In the genomic region with DNA sequence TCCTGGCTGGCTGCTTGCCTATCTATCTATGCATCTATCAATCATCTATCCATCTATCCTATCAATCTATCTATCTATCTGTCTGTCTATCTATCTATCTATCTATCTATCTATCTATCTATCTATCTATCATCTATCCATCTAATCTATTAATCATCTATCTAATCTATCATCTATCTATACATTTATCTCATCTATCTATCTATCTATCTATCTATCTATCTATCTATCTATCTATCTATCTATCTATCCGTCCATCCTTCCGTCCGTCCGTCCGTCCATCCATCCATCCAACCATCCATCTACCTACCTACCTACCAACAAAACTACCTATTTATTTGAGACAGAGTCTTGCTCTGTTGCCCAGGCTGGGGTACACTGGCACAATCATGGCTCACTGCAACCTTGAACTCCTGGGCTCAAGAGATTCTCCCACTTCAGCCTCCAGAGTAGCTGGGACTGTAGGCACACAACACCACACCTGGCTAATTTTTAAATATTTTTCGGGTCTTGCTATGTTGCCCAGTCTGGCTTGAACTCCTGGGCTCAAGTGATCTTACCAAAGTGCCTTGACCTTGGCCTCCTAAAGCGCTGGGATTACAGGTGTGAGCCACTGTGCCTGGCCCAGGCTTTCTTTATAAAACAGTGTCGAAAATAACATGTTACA, we compare ENCODE assay signal across 39 cellular contexts.
"Had no signal": no experiment of that assay in that cellular context is flagged by ENCODE, and none has a peak within 500 bp of the region (broad histone marks: within the 10 kb centered on the region; RNA-seq: fewer than 3 reads in every experiment).

No MANE protein-coding gene starts in this region.

- H3K27me3 Mint-ChIP-seq: activated naive CD4-positive, alpha-beta T cell treated with anti-CD3 and anti-CD28 coated beads, Interleukin-2, amount 10 ng/mL, durations not matched to agents 7 days and 5 days; activated naive CD4-positive, alpha-beta T cell treated with anti-CD3 and anti-CD28 coated beads, Interleukin-2, amount 50 U/mL, for 24 hours; activated naive CD8-positive, alpha-beta T cell treated with anti-CD3 and anti-CD28 coated beads for 36 hours; activated naive CD8-positive, alpha-beta T cell treated with anti-CD3 and anti-CD28 coated beads, Interleukin-2, amount 10 ng/mL, durations not matched to agents 7 days and 5 days; activated naive CD8-positive, alpha-beta T cell treated with anti-CD3 and anti-CD28 coated beads, Interleukin-2, amount 50 U/mL, for 24 hours; activated T-cell treated with anti-CD3 and anti-CD28 coated beads, Interleukin-2, amount 50 U/mL, for 24 hours; activated T-helper 17 cell treated with anti-CD3 and anti-CD28 coated beads, Interleukin-2, amount 50 U/mL, for 72 hours; brain had no signal

- H3K36me3 Mint-ChIP-seq: activated naive CD4-positive, alpha-beta T cell treated with anti-CD3 and anti-CD28 coated beads, Interleukin-2, amount 10 ng/mL, durations not matched to agents 7 days and 5 days; activated naive CD8-positive, alpha-beta T cell treated with anti-CD3 and anti-CD28 coated beads, Interleukin-2, amount 10 ng/mL, durations not matched to agents 7 days and 5 days had no signal

- DNase-seq: activated effector memory CD4-positive, alpha-beta T cell treated with anti-CD3 and anti-CD28 coated beads, Interleukin-2, amount 50 U/mL, for 16 hours; activated effector memory CD4-positive, alpha-beta T cell treated with Interleukin-2 at 50 U/mL for 16 hours; activated gamma-delta T cell; activated gamma-delta T cell treated with Interleukin-2 at 50 U/mL for 16 hours; activated naive CD4-positive, alpha-beta T cell; activated naive CD4-positive, alpha-beta T cell treated with anti-CD3 and anti-CD28 coated beads for 36 hours; activated naive CD4-positive, alpha-beta T cell treated with anti-CD3 and anti-CD28 coated beads, Interleukin-2, amount 10 ng/mL, durations not matched to agents 7 days and 5 days; activated naive CD4-positive, alpha-beta T cell treated with anti-CD3 and anti-CD28 coated beads, Interleukin-2, amount 50 U/mL, for 16 hours; activated naive CD4-positive, alpha-beta T cell treated with Interleukin-2 at 50 U/mL for 16 hours; activated naive CD8-positive, alpha-beta T cell treated with anti-CD3 and anti-CD28 coated beads for 36 hours; activated naive CD8-positive, alpha-beta T cell treated with anti-CD3 and anti-CD28 coated beads, Interleukin-2, amount 10 ng/mL, durations not matched to agents 7 days and 5 days; activated naive CD8-positive, alpha-beta T cell treated with anti-CD3 and anti-CD28 coated beads, Interleukin-2, amount 50 U/mL, for 24 hours; activated T-cell treated with anti-CD3 and anti-CD28 coated beads, Interleukin-2, amount 50 U/mL, for 24 hours; activated T-cell treated with anti-CD3 and anti-CD28 coated beads, Interleukin-2, amount 50 U/mL, for 4 hours; activated T-cell treated with anti-CD3 and anti-CD28 coated beads, Interleukin-2, amount 50 U/mL, for 48 hours; activated T-cell treated with anti-CD3 and anti-CD28 coated beads, Interleukin-2, amount 50 U/mL, for 72 hours; adrenal gland; amniotic stem cell; amygdala; anterior cingulate cortex; aorta; body of pancreas; brain microvascular endothelial cell; caudate nucleus; central memory CD4-positive, alpha-beta T cell; cerebellar nuclear complex had no signal

- H3K27ac ChIP-seq: adrenal gland, ascending aorta, body of pancreas, brain microvascular endothelial cell, breast epithelium, cardiac muscle cell had no signal

- H3K4me3 ChIP-seq: adrenal gland, ascending aorta, body of pancreas, breast epithelium, cardiac muscle cell had no signal

- ATAC-seq: activated naive CD4-positive, alpha-beta T cell treated with anti-CD3 and anti-CD28 coated beads, Interleukin-2, amount 50 U/mL, for 72 hours; activated naive CD8-positive, alpha-beta T cell treated with anti-CD3 and anti-CD28 coated beads, Interleukin-2, amount 50 U/mL, for 24 hours; activated T-cell treated with anti-CD3 and anti-CD28 coated beads, Interleukin-2, amount 50 U/mL, for 4 hours; activated T-cell treated with anti-CD3 and anti-CD28 coated beads, Interleukin-2, amount 50 U/mL, for 72 hours; activated T-helper 17 cell treated with anti-CD3 and anti-CD28 coated beads, Interleukin-2, amount 50 U/mL, for 72 hours; body of pancreas had no signal

- H3K4me3 Mint-ChIP-seq: activated naive CD4-positive, alpha-beta T cell treated with anti-CD3 and anti-CD28 coated beads for 36 hours; activated naive CD4-positive, alpha-beta T cell treated with anti-CD3 and anti-CD28 coated beads, Interleukin-2, amount 10 ng/mL, durations not matched to agents 7 days and 5 days; activated naive CD4-positive, alpha-beta T cell treated with anti-CD3 and anti-CD28 coated beads, Interleukin-2, amount 50 U/mL, for 24 hours; activated naive CD8-positive, alpha-beta T cell; activated naive CD8-positive, alpha-beta T cell treated with anti-CD3 and anti-CD28 coated beads for 36 hours; activated naive CD8-positive, alpha-beta T cell treated with anti-CD3 and anti-CD28 coated beads, Interleukin-2, amount 10 ng/mL, durations not matched to agents 7 days and 5 days; activated naive CD8-positive, alpha-beta T cell treated with anti-CD3 and anti-CD28 coated beads, Interleukin-2, amount 50 U/mL, for 24 hours; activated T-cell treated with anti-CD3 and anti-CD28 coated beads, Interleukin-2, amount 50 U/mL, for 24 hours; activated T-cell treated with anti-CD3 and anti-CD28 coated beads, Interleukin-2, amount 50 U/mL, for 4 hours; activated T-cell treated with anti-CD3 and anti-CD28 coated beads, Interleukin-2, amount 50 U/mL, for 72 hours; activated T-helper 1 cell treated with anti-CD3 and anti-CD28 coated beads, Interleukin-12 subunit alpha, Interleukin-12 subunit beta, Interleukin-2, Interleukin-4 antibody, amounts not matched to agents 30 ng/mL and 10 ng/mL and 1 ng/mL, durations not matched to agents 14 hours and 24 hours and 36 hours; activated T-helper 17 cell treated with anti-CD3 and anti-CD28 coated beads, Interleukin-2, amount 50 U/mL, for 72 hours; brain; central memory CD8-positive, alpha-beta T cell had no signal

- H3K4me1 ChIP-seq: adrenal gland, ascending aorta, breast epithelium had no signal

- H3K4me1 Mint-ChIP-seq: activated naive CD4-positive, alpha-beta T cell treated with anti-CD3 and anti-CD28 coated beads, Interleukin-2, amount 10 ng/mL, durations not matched to agents 7 days and 5 days; activated naive CD4-positive, alpha-beta T cell treated with anti-CD3 and anti-CD28 coated beads, Interleukin-2, amount 50 U/mL, for 24 hours; activated naive CD8-positive, alpha-beta T cell treated with anti-CD3 and anti-CD28 coated beads for 36 hours; activated naive CD8-positive, alpha-beta T cell treated with anti-CD3 and anti-CD28 coated beads, Interleukin-2, amount 10 ng/mL, durations not matched to agents 7 days and 5 days; activated naive CD8-positive, alpha-beta T cell treated with anti-CD3 and anti-CD28 coated beads, Interleukin-2, amount 50 U/mL, for 24 hours; activated T-helper 17 cell treated with anti-CD3 and anti-CD28 coated beads, Interleukin-2, amount 50 U/mL, for 72 hours; brain; central memory CD8-positive, alpha-beta T cell had no signal

- FAIRE-seq: astrocyte, bronchial epithelial cell had no signal

- H3K9me3 Mint-ChIP-seq: activated naive CD4-positive, alpha-beta T cell treated with anti-CD3 and anti-CD28 coated beads for 36 hours; activated naive CD4-positive, alpha-beta T cell treated with anti-CD3 and anti-CD28 coated beads, Interleukin-2, amount 10 ng/mL, durations not matched to agents 7 days and 5 days; activated naive CD4-positive, alpha-beta T cell treated with anti-CD3 and anti-CD28 coated beads, Interleukin-2, amount 50 U/mL, for 24 hours; activated naive CD8-positive, alpha-beta T cell treated with anti-CD3 and anti-CD28 coated beads for 36 hours; activated naive CD8-positive, alpha-beta T cell treated with anti-CD3 and anti-CD28 coated beads, Interleukin-2, amount 50 U/mL, for 24 hours; activated T-cell treated with anti-CD3 and anti-CD28 coated beads, Interleukin-2, amount 50 U/mL, for 24 hours; activated T-cell treated with anti-CD3 and anti-CD28 coated beads, Interleukin-2, amount 50 U/mL, for 4 hours; activated T-cell treated with anti-CD3 and anti-CD28 coated beads, Interleukin-2, amount 50 U/mL, for 72 hours; activated T-helper 1 cell treated with anti-CD3 and anti-CD28 coated beads, Interleukin-12 subunit alpha, Interleukin-12 subunit beta, Interleukin-2, Interleukin-4 antibody, amounts not matched to agents 30 ng/mL and 10 ng/mL and 1 ng/mL, durations not matched to agents 14 hours and 24 hours and 36 hours; activated T-helper 17 cell treated with anti-CD3 and anti-CD28 coated beads, Interleukin-2, amount 50 U/mL, for 72 hours; activated T-helper 2 cell treated with anti-CD3 and anti-CD28 coated beads, Interferon-gamma antibody, Interleukin-2, Interleukin-4, amounts not matched to agents 10 μg/mL and 5 μg/mL and 100 μg/mL, durations not matched to agents 14 hours and 24 hours and 36 hours; central memory CD8-positive, alpha-beta T cell had no signal

- H3K36me3 ChIP-seq: adrenal gland, brain microvascular endothelial cell, breast epithelium, cardiac muscle cell had no signal

- H3K27ac Mint-ChIP-seq: activated naive CD4-positive, alpha-beta T cell treated with anti-CD3 and anti-CD28 coated beads for 36 hours; activated naive CD4-positive, alpha-beta T cell treated with anti-CD3 and anti-CD28 coated beads, Interleukin-2, amount 10 ng/mL, durations not matched to agents 7 days and 5 days; activated naive CD4-positive, alpha-beta T cell treated with anti-CD3 and anti-CD28 coated beads, Interleukin-2, amount 50 U/mL, for 24 hours; activated naive CD4-positive, alpha-beta T cell treated with anti-CD3 and anti-CD28 coated beads, Interleukin-2, amount 50 U/mL, for 72 hours; activated naive CD8-positive, alpha-beta T cell; activated naive CD8-positive, alpha-beta T cell treated with anti-CD3 and anti-CD28 coated beads for 36 hours; activated naive CD8-positive, alpha-beta T cell treated with anti-CD3 and anti-CD28 coated beads, Interleukin-2, amount 10 ng/mL, durations not matched to agents 7 days and 5 days; activated naive CD8-positive, alpha-beta T cell treated with anti-CD3 and anti-CD28 coated beads, Interleukin-2, amount 50 U/mL, for 24 hours; activated T-cell treated with anti-CD3 and anti-CD28 coated beads, Interleukin-2, amount 50 U/mL, for 24 hours; activated T-cell treated with anti-CD3 and anti-CD28 coated beads, Interleukin-2, amount 50 U/mL, for 72 hours; activated T-helper 1 cell treated with anti-CD3 and anti-CD28 coated beads, Interleukin-12 subunit alpha, Interleukin-12 subunit beta, Interleukin-2, Interleukin-4 antibody, amounts not matched to agents 30 ng/mL and 10 ng/mL and 1 ng/mL, durations not matched to agents 14 hours and 24 hours and 36 hours; activated T-helper 17 cell treated with anti-CD3 and anti-CD28 coated beads, Interleukin-2, amount 50 U/mL, for 72 hours; activated T-helper 2 cell treated with anti-CD3 and anti-CD28 coated beads, Interferon-gamma antibody, Interleukin-2, Interleukin-4, amounts not matched to agents 10 μg/mL and 5 μg/mL and 100 μg/mL, durations not matched to agents 14 hours and 24 hours and 36 hours; brain had no signal

- H3K9me3 ChIP-seq: adrenal gland, ascending aorta, body of pancreas, breast epithelium had no signal

- H3K27me3 ChIP-seq: adrenal gland, ascending aorta, body of pancreas, brain microvascular endothelial cell, breast epithelium, cardiac muscle cell had no signal
